Comparison of ENCODE assay signal across 13 cellular contexts in the genomic region with DNA sequence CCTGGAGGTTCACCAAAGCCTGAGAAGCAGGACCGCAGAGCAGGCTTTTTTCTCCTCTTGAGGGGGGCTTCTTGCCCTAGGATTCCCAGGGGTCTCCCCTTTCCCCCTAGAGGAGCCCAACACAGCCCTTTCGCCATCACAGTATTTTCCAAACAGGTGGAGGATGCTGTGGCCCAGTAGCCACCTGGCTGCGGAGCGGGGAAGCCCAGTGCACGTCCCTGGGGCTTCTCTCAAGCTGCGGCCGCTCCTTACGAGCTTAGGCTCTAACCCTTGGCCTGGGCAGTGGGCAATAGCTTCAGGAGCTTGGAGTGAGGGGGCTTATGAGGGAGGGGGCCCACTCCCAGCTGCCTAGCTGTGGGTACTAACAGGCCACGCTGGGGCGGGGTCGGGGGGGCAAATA. TPM values are rescaled to one million over a fixed set of nuclear protein-coding genes. Genes with fewer than 3 reads are reported as not detected.
DNase-seq lines count a peak whose midpoint lies in the region; TF ChIP-seq lines count a peak whose summit lies in the region.
"Had no signal": no experiment of that assay in that cellular context is flagged by ENCODE, and none has a peak within 500 bp of the region (broad histone marks: within the 10 kb centered on the region; RNA-seq: fewer than 3 reads in every experiment).

No MANE protein-coding gene starts in this region.

- intact Hi-C loops in spleen (cut with DNase I; ENCODE audit: low total_unique reads): no loop called here

- H4K8ac ChIP-seq in H9 (replicated peaks; ENCODE audit: insufficient read length, low read depth, low read length): no peak overlapping the region

- no peak overlapping the region for H3K27ac Mint-ChIP-seq in H9

- H2AFZ ChIP-seq in H9 (ENCODE audit: low read length): no peak overlapping the region
- H2AFZ ChIP-seq: PC-9 had no signal

- H2BK120ac ChIP-seq in H9 (ENCODE audit: low read depth, low read length, poor library complexity, severe bottlenecking): no peak overlapping the region

- H4K91ac ChIP-seq in H9 (ENCODE audit: insufficient read length, low read depth, low read length): no peak overlapping the region

- H2AK5ac ChIP-seq in H9 (ENCODE audit: insufficient read length, low read length): no peak overlapping the region

- H3K36me3 Mint-ChIP-seq in H9 (ENCODE audit: insufficient read depth in 1 of 3, low read depth in 3 of 3): no peaks in the 10 kb centered on the region; a peak in 1 of 7 replicates

- no peaks in the 10 kb centered on the region for H3K23me2 ChIP-seq in H9 (ENCODE audit: insufficient read length, low read depth, low read length, poor library complexity, severe bottlenecking)

- no peak overlapping the region for H3K9ac ChIP-seq in H9 (ENCODE audit: extremely low read depth, insufficient read length, low read length)
- H3K9ac ChIP-seq: SK-N-SH had no signal

- peak; percentile 41 for DNase-seq in NCI-H146 (lab: John Stamatoyannopoulos, UW)
- DNase-seq in NCI-H146 treated with DMSO at 0.1 percent for 48 hours (lab: John Stamatoyannopoulos, UW; ENCODE audit: unreplicated experiment): no peak
- no peak for DNase-seq in H9
- DNase-seq in right atrium auricular region (ENCODE audit: low spot score): no peak
- DNase-seq in spleen: no peak
- no peak for DNase-seq in activated gamma-delta T cell treated with Interleukin-2 at 50 U/mL for 16 hours
- no peak for DNase-seq in NCI-H345 treated with DMSO at 0.1 percent for 48 hours (lab: John Stamatoyannopoulos, UW; ENCODE audit: unreplicated experiment)
- DNase-seq in D341Med (ENCODE audit: low spot score): no peak
- DNase-seq: C1 segment of cervical spinal cord, NCI-H1417 treated with DMSO at 0.1 percent for 48 hours, PC-9, SK-N-SH had no signal

- peaks cover 74% of the 10 kb centered on the region for H3K27me3 Mint-ChIP-seq in H9 (ENCODE audit: low read depth)

- no peak overlapping the region for H3K4ac ChIP-seq in H9 (ENCODE audit: low read depth, low read length)

- H3T11ph ChIP-seq in H9 (ENCODE audit: low read length): no peak overlapping the region

- no peak overlapping the region for H2BK15ac ChIP-seq in H9 (ENCODE audit: low read depth, low read length)

- no peaks in the 10 kb centered on the region for H3K79me1 ChIP-seq in H9 (ENCODE audit: insufficient read depth, low read depth, low read length, poor library complexity, severe bottlenecking)

- H3K4me1 Mint-ChIP-seq in H9: peaks cover 7 to 15% of the 10 kb centered on the region in 2 experiments

- H3K9me3 Mint-ChIP-seq in H9: no peaks in the 10 kb centered on the region

- no CpG with 5 or more reads among the region's 11 CpGs for WGBS in H9 (ENCODE audit: extremely low coverage, insufficient read length, low lambda C conversion rate)
- WGBS in spleen, 5 donors: 58 to 76% (median 71%) methylated on average over 10 to 11 of the region's 11 CpGs

- H4K5ac ChIP-seq in H9 (ENCODE audit: insufficient read length, low read depth, low read length): no peak overlapping the region

- no peak overlapping the region for H2BK20ac ChIP-seq in H9 (ENCODE audit: low read depth, low read length, poor library complexity, severe bottlenecking)

- no peak overlapping the region for H3K23ac ChIP-seq in H9 (ENCODE audit: insufficient read length, low read depth, low read length)

- no peaks in the 10 kb centered on the region for H3K9me3 ChIP-seq in H9 (ENCODE audit: control insufficient read depth, low read depth, low read length)
- no peaks in the 10 kb centered on the region for H3K9me3 ChIP-seq in right atrium auricular region
- H3K9me3 ChIP-seq in spleen: no peaks in the 10 kb centered on the region
- H3K9me3 ChIP-seq: SK-N-SH had no signal

- no peaks in the 10 kb centered on the region for H4K20me1 ChIP-seq in H9 (ENCODE audit: control insufficient read depth, insufficient read depth, insufficient read length)

- no peaks in the 10 kb centered on the region for H3K79me2 ChIP-seq in H9 (ENCODE audit: insufficient read depth, low read length)

- H3K4me1 ChIP-seq in H9 (ENCODE audit: insufficient read depth, low read length) (no peaks in the 10 kb centered on the region), right atrium auricular region (peaks cover 0 to 3% of the 10 kb centered on the region in 2 donors), spleen (peaks cover 0 to 46% (median 15%) of the 10 kb centered on the region in 6 donors)

- TF ChIP-seq CTCF in H9 (conservative IDR thresholded peaks at IDR 0.05) (peak; percentile 37), right atrium auricular region (IDR thresholded peaks at IDR 0.05) (no peak), spleen (IDR thresholded peaks at IDR 0.05 in 8 of 11, conservative IDR thresholded peaks at IDR 0.05 in 3 of 11) (no peak)

- H2BK12ac ChIP-seq in H9 (ENCODE audit: insufficient read length, low read depth, low read length): no peak overlapping the region

- H3K4me3 Mint-ChIP-seq in H9: no peak overlapping the region

- H3K27me3 ChIP-seq in H9 (ENCODE audit: insufficient read depth, low read length) (no peaks in the 10 kb centered on the region; the same call in 1 of the 2 replicates), right atrium auricular region (no peaks in the 10 kb centered on the region), spleen (replicated peaks in 1 of 7) (no peaks in the 10 kb centered on the region)

- H3K27ac ChIP-seq in H9 (ENCODE audit: insufficient read length, low read depth, low read length): no peak overlapping the region
- peak overlapping the region; percentile 33 to 61 for H3K27ac ChIP-seq in right atrium auricular region
- peak overlapping the region in 5 of 8 donors; percentile 35 to 54 (median 42) for H3K27ac ChIP-seq in spleen
- H3K27ac ChIP-seq: 22Rv1, PC-9 had no signal

- H3K4me2 ChIP-seq in H9 (ENCODE audit: insufficient read depth, insufficient read length, low read length): no peak overlapping the region
- H3K4me2 ChIP-seq: PC-9, SK-N-SH had no signal

- H3K36me3 ChIP-seq in right atrium auricular region (no peaks in the 10 kb centered on the region), spleen (no peaks in the 10 kb centered on the region)

- no peak overlapping the region for H3K56ac ChIP-seq in H9 (ENCODE audit: insufficient read length, low read depth, low read length)

- H3K4me3 ChIP-seq in right atrium auricular region (no peak overlapping the region), spleen (no peak overlapping the region)
- H3K4me3 ChIP-seq: PC-9 had no signal

- no peak overlapping the region for H3K18ac ChIP-seq in H9 (ENCODE audit: insufficient read length, low read depth, low read length)

- no peak overlapping the region; the same call in 1 of the 2 replicates for H3K14ac ChIP-seq in H9 (ENCODE audit: insufficient read depth, low read length)

- TF ChIP-seq POLR2A in spleen (IDR thresholded peaks at IDR 0.05): no peak

- no peak overlapping the region for H2BK5ac ChIP-seq in H9 (ENCODE audit: insufficient read length, low read length)

RNA-seq across cellular contexts. Expression of a gene that starts 11.6 kb away (rescaled TPM):
- total RNA-seq in H9 (2021): 0.28 and 0.35 TPM in 2 replicates
- total RNA-seq in right atrium auricular region: 1 to 10 TPM; 7.5 to 9.8 TPM
- 10 to 100 TPM in 5 of 7 donors, 1 to 10 TPM in 2; 7.6 to 26.3 (median 11.0) TPM for total RNA-seq in spleen
- polyA plus RNA-seq in spleen: 1 to 10 TPM; 1.2 to 5.0 (median 2.3) TPM

RNA-seq across cellular contexts. Expression of a gene that starts 23.3 kb away (rescaled TPM):
- total RNA-seq in H9 (2021): 45.0 and 46.1 TPM in 2 replicates
- total RNA-seq in right atrium auricular region: 10 to 100 TPM; 18.1 to 26.1 TPM
- 10 to 100 TPM; 18.6 to 29.1 (median 25.3) TPM for total RNA-seq in spleen
- 10 to 100 TPM in 1 of 3 donors, 1 to 10 TPM in 2; 7.2 to 15.8 (median 7.4) TPM for polyA plus RNA-seq in spleen

RNA-seq across cellular contexts. Expression of a gene that starts 35.7 kb away (rescaled TPM):
- total RNA-seq in H9 (2021): 47.2 and 48.7 TPM in 2 replicates
- total RNA-seq in right atrium auricular region: 10 to 100 TPM; 11.9 to 36.1 TPM
- 1 to 10 TPM in 6 of 7 donors, under 1 TPM in 1; 0.92 to 5.5 (median 1.7) TPM for total RNA-seq in spleen
- 1 to 10 TPM in 2 of 3 donors, under 1 TPM in 1; 0.39 to 1.5 (median 1.1) TPM for polyA plus RNA-seq in spleen

RNA-seq across cellular contexts. Expression of a gene that starts 43.6 kb away (rescaled TPM):
- total RNA-seq in H9 (2021) (3.9 and 4.3 TPM in 2 replicates), right atrium auricular region (not detected), spleen (not detected)
- under 1 TPM in 2 of 3 donors, not detected in 1; 0.06 to 0.19 TPM for polyA plus RNA-seq in spleen
